In the genomic region with DNA sequence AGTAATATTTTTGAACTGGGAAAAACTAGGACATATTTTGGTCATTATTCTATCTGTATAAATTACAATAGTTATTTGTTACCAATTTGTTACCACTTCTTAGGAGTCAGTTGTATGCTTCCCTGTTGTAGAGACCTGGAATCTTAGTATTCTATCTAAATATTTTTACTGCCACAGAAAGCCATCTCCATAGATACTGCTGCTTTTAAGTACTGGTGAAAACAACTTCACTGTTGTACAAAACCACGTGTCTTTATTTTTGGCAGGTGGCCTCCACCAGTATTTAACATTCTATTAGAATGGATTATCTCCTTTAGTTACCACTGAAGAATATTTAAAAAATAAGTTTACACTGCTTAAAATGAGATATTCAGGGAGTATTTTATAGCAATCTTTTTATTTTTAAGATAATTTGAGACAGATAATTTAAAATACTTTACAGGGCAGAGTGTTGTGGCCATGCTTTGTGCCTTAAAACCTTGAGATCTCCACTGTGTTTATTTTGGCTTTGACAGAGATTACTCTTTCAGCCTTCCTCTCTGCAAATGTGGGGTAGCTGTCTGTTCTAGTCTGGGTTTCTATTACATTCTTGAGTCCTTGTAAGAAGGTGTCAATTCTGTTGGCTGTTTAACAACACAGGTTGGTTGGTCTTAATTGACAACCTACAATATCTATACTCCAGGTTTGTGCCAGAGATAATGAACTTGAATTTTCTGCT, we compare ENCODE assay signal across 15 cellular contexts.
A peak's percentile ranks its signal among the peaks of the same experiment; 100 is the strongest.
DNase-seq lines count a peak whose midpoint lies in the region; ATAC-seq and TF ChIP-seq lines count a peak whose summit lies in the region.
"Had no signal": no experiment of that assay in that cellular context is flagged by ENCODE, and none has a peak within 500 bp of the region (broad histone marks: within the 10 kb centered on the region; RNA-seq: fewer than 3 reads in every experiment).

No MANE protein-coding gene starts in this region.

- H3K4me3 ChIP-seq in LNCaP clone FGC (ENCODE audit: low read depth, low read length) (0 out of 2 replicates have a peak overlapping the region, but pooled peaks have one; percentile 13), esophagus muscularis mucosa (no peak overlapping the region), H7 (ENCODE audit: insufficient read depth, low read depth, low read length) (no peak overlapping the region)
- H3K4me3 ChIP-seq: ovary, tibial artery had no signal

- no peaks in the 10 kb centered on the region for H3K9me3 ChIP-seq in esophagus muscularis mucosa
- H3K9me3 ChIP-seq: ovary, tibial artery had no signal

- peak overlapping the region; percentile 21 to 55 (median 44) for H3K27ac ChIP-seq in esophagus muscularis mucosa (replicated peaks in 1 of 4)
- H3K27ac ChIP-seq: tibial artery had no signal

- intact Hi-C loops in esophagus muscularis mucosa (cut with DNase I) = no loop called here

- TF ChIP-seq CTCF in LNCaP clone FGC (IDR thresholded peaks at IDR 0.05; ENCODE audit: control insufficient read depth, extremely low read depth, insufficient read depth) = no peak
- TF ChIP-seq CTCF in esophagus muscularis mucosa (IDR thresholded peaks at IDR 0.05) = no peak

- peaks cover 15 to 29% (median 23%) of the 10 kb centered on the region in 4 donors for H3K4me1 ChIP-seq in esophagus muscularis mucosa

- TF ChIP-seq EP300 in esophagus muscularis mucosa (IDR thresholded peaks at IDR 0.05) = no peak

- 23% methylated on average over 1 of the region's 1 CpG for WGBS in esophagus muscularis mucosa

- no peak for DNase-seq in LNCaP clone FGC (ENCODE audit: low read depth)
- DNase-seq in NCI-H774 (lab: John Stamatoyannopoulos, UW) = peak; percentile 46
- DNase-seq in esophagus muscularis mucosa (ENCODE audit: extremely low spot score) = no peak
- DNase-seq in putamen (ENCODE audit: low spot score) = peak; percentile 13
- DNase-seq in H7 = no peak
- DNase-seq: activated CD4-positive, alpha-beta T cell treated with anti-CD3 and anti-CD28 coated beads for 4 hours; activated naive CD8-positive, alpha-beta T cell treated with anti-CD3 and anti-CD28 coated beads, Interleukin-2, amount 50 U/mL, for 24 hours; activated T-cell treated with anti-CD3 and anti-CD28 coated beads, Interleukin-2, amount 50 U/mL, for 1 hour; DND-41; stimulated activated CD4-positive, alpha-beta T cell treated with anti-CD3 and anti-CD28 coated beads, Interleukin-1b, Interleukin-23, amount 100 ng/mL, for 48 hours; stimulated activated CD8-positive, alpha-beta memory T cell treated with anti-CD3 and anti-CD28 coated beads, Interleukin-4, amount 100 ng/mL, for 48 hours had no signal

- H3K27me3 ChIP-seq in esophagus muscularis mucosa (no peaks in the 10 kb centered on the region), H7 (ENCODE audit: control insufficient read depth, insufficient read depth, low read length) (no peaks in the 10 kb centered on the region)
- H3K27me3 ChIP-seq: ovary, tibial artery had no signal

- TF ChIP-seq POLR2A in esophagus muscularis mucosa (IDR thresholded peaks at IDR 0.05; ENCODE audit: low read depth) = no peak

- no peak for ATAC-seq in HG02759 (IDR thresholded peaks at IDR 0.05; ENCODE audit: unreplicated experiment)
- no peak for ATAC-seq in HG03135 (IDR thresholded peaks at IDR 0.05; ENCODE audit: unreplicated experiment)
- ATAC-seq: activated naive CD8-positive, alpha-beta T cell treated with anti-CD3 and anti-CD28 coated beads, Interleukin-2, amount 50 U/mL, for 24 hours had no signal

- H3K36me3 ChIP-seq in esophagus muscularis mucosa = peaks cover 0 to 6% (median 0%) of the 10 kb centered on the region in 4 donors
- H3K36me3 ChIP-seq in H7 (replicated peaks; ENCODE audit: control insufficient read depth, insufficient read depth, low read length) = no peaks in the 10 kb centered on the region; the same call in 1 of the 2 replicates
- H3K36me3 ChIP-seq: ovary, tibial artery had no signal

Comparison
In these comparisons a context has a peak if more than half of its experiments do, and no peak if none do; other contexts are left out.
1. DNase-seq: peak in NCI-H774 (single experiment) and putamen (single experiment); none in LNCaP clone FGC (single experiment), esophagus muscularis mucosa (single experiment) and H7 (single experiment).